Comparison of ENCODE assay signal across 3 cellular contexts in genomic region chr7:114206688-114207087, GRCh38.
TF ChIP-seq lines count a peak whose summit lies in the region.

No MANE protein-coding gene starts in this region.

TF ChIP-seq in HepG2, 621 proteins besides CTCF, POLR2A, EP300 and RAD21:
- TF ChIP-seq MAFF (IDR thresholded peaks at IDR 0.05; ENCODE audit: low read depth, low read length) = peak; percentile 76
- peak; percentile 65 to 90 for TF ChIP-seq MAFK (conservative IDR thresholded peaks at IDR 0.05 in 1 of 2, IDR thresholded peaks at IDR 0.05 in 1 of 2; ENCODE audit: low read length in 2 of 2)
- no peak for TF ChIP-seq ZNF747 (CRISPR knock-in tag; IDR thresholded peaks at IDR 0.05; ENCODE audit: borderline replicate concordance)
TF ChIP-seq in HepG2: peak in this region for 2.

TF ChIP-seq in A549, 52 proteins besides CTCF, POLR2A, EP300 and RAD21:
- TF ChIP-seq HOXB5 (CRISPR knock-in tag; IDR thresholded peaks at IDR 0.05) (no peak), MAFK (IDR thresholded peaks at IDR 0.05; ENCODE audit: partially characterized antibody) (peak; percentile 79)

TF ChIP-seq in GM12878, 131 proteins besides CTCF, POLR2A, EP300 and RAD21:
- TF ChIP-seq TAF1 (IDR thresholded peaks at IDR 0.05; ENCODE audit: borderline replicate concordance, low read depth, low read length) (no peak), CHD4 (IDR thresholded peaks at IDR 0.05) (no peak), REST (IDR thresholded peaks at IDR 0.05; ENCODE audit: low read depth, low read length) (no peak), PKNOX1 (IDR thresholded peaks at IDR 0.05) (no peak), ZZZ3 (IDR thresholded peaks at IDR 0.05; ENCODE audit: control insufficient read depth, insufficient read length, low read depth) (no peak), MAX (IDR thresholded peaks at IDR 0.05; ENCODE audit: low read depth, low read length) (no peak), SRF (IDR thresholded peaks at IDR 0.05; ENCODE audit: low read depth in 2 of 2, low read length in 2 of 2) (no peak), MLLT1 (IDR thresholded peaks at IDR 0.05) (no peak), NFIC (IDR thresholded peaks at IDR 0.05; ENCODE audit: low read depth, low read length) (no peak), CREM (IDR thresholded peaks at IDR 0.05; ENCODE audit: low read depth) (no peak), JUNB (IDR thresholded peaks at IDR 0.05) (no peak)
